In the genomic region with DNA sequence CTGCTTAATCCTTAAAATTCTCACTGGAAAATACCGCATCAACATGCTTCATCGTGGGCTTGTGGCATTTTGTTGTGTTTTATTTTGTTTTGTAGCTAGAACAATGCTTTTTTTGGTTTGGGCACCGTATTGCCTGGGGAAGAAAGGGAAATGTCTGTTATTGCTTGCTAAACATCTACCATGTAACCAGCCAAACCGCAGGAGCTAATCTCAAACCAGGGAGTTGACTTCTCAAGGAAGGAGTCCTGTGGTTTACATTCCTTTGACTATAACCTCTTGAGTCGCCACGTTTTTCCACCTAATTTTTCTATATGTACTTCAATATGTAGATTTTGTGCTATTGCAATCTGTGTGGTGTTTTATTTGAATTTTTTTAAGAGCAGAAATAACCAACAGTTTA, we compare ENCODE assay signal across 21 cellular contexts.
DNase-seq lines count a peak whose midpoint lies in the region; ATAC-seq and TF ChIP-seq lines count a peak whose summit lies in the region.
"Had no signal": no experiment of that assay in that cellular context is flagged by ENCODE, and none has a peak within 500 bp of the region (broad histone marks: within the 10 kb centered on the region; RNA-seq: fewer than 3 reads in every experiment).

No MANE protein-coding gene starts in this region.

- no peaks in the 10 kb centered on the region for H4K20me1 ChIP-seq in hepatocyte (ENCODE audit: insufficient read depth, poor library complexity, severe bottlenecking)
- H4K20me1 ChIP-seq: BLaER1 treated with 17β-estradiol and CSF1 and Interleukin-3, amounts not matched to agents 10 nM and 100 nM had no signal

- no peaks in the 10 kb centered on the region for H3K9me2 ChIP-seq in hepatocyte (replicated peaks; ENCODE audit: insufficient read depth)

- ATAC-seq in GM18519 (IDR thresholded peaks at IDR 0.05; ENCODE audit: low FRiP score, unreplicated experiment) (no peak), HG03045 (IDR thresholded peaks at IDR 0.05; ENCODE audit: unreplicated experiment) (no peak)
- ATAC-seq: right lobe of liver, SK-N-SH treated with all-trans-retinoic acid at 6 μM for 48 hours had no signal

- TF ChIP-seq POLR2A in suprapubic skin (IDR thresholded peaks at IDR 0.05) = no peak

- H3K27ac ChIP-seq in suprapubic skin (peak overlapping the region; percentile 38), hepatocyte (no peak overlapping the region)
- H3K27ac ChIP-seq: BLaER1 treated with 17β-estradiol and CSF1 and Interleukin-3, amounts not matched to agents 10 nM and 100 nM; left ventricle myocardium inferior; right lobe of liver; tibial artery had no signal

- no peak overlapping the region for H3K4me2 ChIP-seq in hepatocyte
- H3K4me2 ChIP-seq: BLaER1 treated with 17β-estradiol and CSF1 and Interleukin-3, amounts not matched to agents 10 nM and 100 nM had no signal

- 76% methylated on average over 6 of the region's 6 CpGs for WGBS in suprapubic skin
- 80% methylated on average over 6 of the region's 6 CpGs for WGBS in hepatocyte (ENCODE audit: low lambda C conversion rate, missing lambda C conversion rate)

- no peak overlapping the region for H3K9ac ChIP-seq in adipocyte (ENCODE audit: low read length)
- H3K9ac ChIP-seq: BLaER1 treated with 17β-estradiol and CSF1 and Interleukin-3, amounts not matched to agents 10 nM and 100 nM had no signal

- H3K79me2 ChIP-seq in hepatocyte = no peaks in the 10 kb centered on the region

- peak; percentile 32 for DNase-seq in HT1080 (ENCODE audit: low read depth)
- DNase-seq in adipocyte (ENCODE audit: low read depth) = peak; percentile 38
- peak; percentile 15 for DNase-seq in fibroblast of pulmonary artery (ENCODE audit: low read depth)
- DNase-seq in suprapubic skin (ENCODE audit: low spot score in 2 of 2) = no peak
- DNase-seq in hepatocyte (ENCODE audit: low spot score) = no peak
- DNase-seq: activated CD4-positive, CD25-positive, alpha-beta regulatory T cell; activated gamma-delta T cell; activated naive CD8-positive, alpha-beta T cell treated with anti-CD3 and anti-CD28 coated beads, Interleukin-2, amount 10 ng/mL, durations not matched to agents 7 days and 5 days; activated T-cell treated with anti-CD3 and anti-CD28 coated beads, Interleukin-2, amount 50 U/mL, for 24 hours; left ventricle myocardium inferior; NCI-H1092 treated with DMSO at 0.1 percent for 48 hours; NCI-H1694 treated with DMSO at 0.1 percent for 48 hours; NCI-H510A treated with DMSO at 0.1 percent for 48 hours; right lobe of liver; stimulated activated CD4-positive, alpha-beta T cell treated with anti-CD3 and anti-CD28 coated beads, Interleukin-12 subunit alpha, Interleukin-12 subunit beta, amount 100 ng/mL, for 4 hours; stimulated activated CD4-positive, alpha-beta T cell treated with anti-CD3 and anti-CD28 coated beads, Interleukin-2, amount 100 ng/mL, for 48 hours; tibial artery had no signal

- H3K36me3 ChIP-seq in adipocyte (ENCODE audit: control insufficient read depth, insufficient read depth, low read length, severe bottlenecking) (no peaks in the 10 kb centered on the region), suprapubic skin (no peaks in the 10 kb centered on the region), hepatocyte (replicated peaks; ENCODE audit: insufficient read depth, low read depth) (no peaks in the 10 kb centered on the region)
- H3K36me3 ChIP-seq: BLaER1 treated with 17β-estradiol and CSF1 and Interleukin-3, amounts not matched to agents 10 nM and 100 nM; left ventricle myocardium inferior; right lobe of liver; tibial artery had no signal

- H3K4me3 ChIP-seq in adipocyte (ENCODE audit: low read length) = no peak overlapping the region
- no peak overlapping the region for H3K4me3 ChIP-seq in fibroblast of pulmonary artery (replicated peaks; ENCODE audit: low read depth, low read length)
- no peak overlapping the region for H3K4me3 ChIP-seq in suprapubic skin
- no peak overlapping the region for H3K4me3 ChIP-seq in hepatocyte
- H3K4me3 ChIP-seq: BLaER1 treated with 17β-estradiol and CSF1 and Interleukin-3, amounts not matched to agents 10 nM and 100 nM; left ventricle myocardium inferior; right lobe of liver; tibial artery had no signal

- H3K9me3 ChIP-seq in adipocyte (ENCODE audit: control insufficient read depth, low read length) (no peaks in the 10 kb centered on the region), suprapubic skin (no peaks in the 10 kb centered on the region), hepatocyte (ENCODE audit: low read depth) (no peaks in the 10 kb centered on the region)
- H3K9me3 ChIP-seq: BLaER1 treated with 17β-estradiol and CSF1 and Interleukin-3, amounts not matched to agents 10 nM and 100 nM; left ventricle myocardium inferior; right lobe of liver; tibial artery had no signal

- no peak for TF ChIP-seq CTCF in fibroblast of pulmonary artery (IDR thresholded peaks at IDR 0.05; ENCODE audit: low read length, missing control alignments)
- no peak for TF ChIP-seq CTCF in suprapubic skin (IDR thresholded peaks at IDR 0.05)
- TF ChIP-seq CTCF in hepatocyte (IDR thresholded peaks at IDR 0.05; ENCODE audit: poor library complexity) = no peak

- H3K27me3 ChIP-seq in adipocyte (replicated peaks; ENCODE audit: control insufficient read depth, insufficient read depth, low read length) (no peaks in the 10 kb centered on the region), suprapubic skin (no peaks in the 10 kb centered on the region), hepatocyte (peaks cover 3% of the 10 kb centered on the region)
- H3K27me3 ChIP-seq: BLaER1 treated with 17β-estradiol and CSF1 and Interleukin-3, amounts not matched to agents 10 nM and 100 nM; right lobe of liver; tibial artery had no signal

- no peak for TF ChIP-seq EP300 in suprapubic skin (IDR thresholded peaks at IDR 0.05)

- no peak overlapping the region for H2AFZ ChIP-seq in hepatocyte

- no peaks in the 10 kb centered on the region for H3K4me1 ChIP-seq in adipocyte (ENCODE audit: control insufficient read depth, insufficient read depth, low read length)
- H3K4me1 ChIP-seq in suprapubic skin = peaks cover 10% of the 10 kb centered on the region
- no peaks in the 10 kb centered on the region for H3K4me1 ChIP-seq in hepatocyte (ENCODE audit: insufficient read depth)
- H3K4me1 ChIP-seq: BLaER1 treated with 17β-estradiol and CSF1 and Interleukin-3, amounts not matched to agents 10 nM and 100 nM; left ventricle myocardium inferior; right lobe of liver; tibial artery had no signal

Comparison
In these comparisons a context has a peak if more than half of its experiments do, and no peak if none do; other contexts are left out.
1. DNase-seq: peak in HT1080 (single experiment), adipocyte (single experiment) and fibroblast of pulmonary artery (single experiment); none in suprapubic skin (0 of 2) and hepatocyte (single experiment).